In genomic region chr2:73035899-73036778, GRCh38 we compare ENCODE assay signal across 1 cellular context.
TF ChIP-seq lines count a peak whose summit lies in the region.

No MANE protein-coding gene starts in this region.

TF ChIP-seq in HepG2, 621 proteins besides CTCF, POLR2A, EP300 and RAD21 (continued from another document and continues in another):
- TF ChIP-seq PRDM15 (CRISPR knock-in tag; IDR thresholded peaks at IDR 0.05) (no peak), ZNF460 (CRISPR knock-in tag; IDR thresholded peaks at IDR 0.05; ENCODE audit: borderline replicate concordance) (no peak), ZKSCAN1 (IDR thresholded peaks at IDR 0.05; ENCODE audit: low read length) (no peak), NKX3-1 (CRISPR knock-in tag; IDR thresholded peaks at IDR 0.05) (no peak), HNRNPUL1 (IDR thresholded peaks at IDR 0.05; ENCODE audit: low read depth, low read length) (no peak), ARID4A (CRISPR knock-in tag; IDR thresholded peaks at IDR 0.05; ENCODE audit: borderline replicate concordance) (0 out of 2 replicates have a peak, but pooled peaks have one; percentile 28), NPAS2 (CRISPR knock-in tag; IDR thresholded peaks at IDR 0.05; ENCODE audit: borderline replicate concordance) (no peak), ZHX2 (IDR thresholded peaks at IDR 0.05; ENCODE audit: low read depth) (no peak), ZHX2 (CRISPR knock-in tag; IDR thresholded peaks at IDR 0.05; ENCODE audit: borderline replicate concordance) (no peak), ZNF317 (CRISPR knock-in tag; IDR thresholded peaks at IDR 0.05) (no peak), MTERF4 (CRISPR knock-in tag; IDR thresholded peaks at IDR 0.05) (peak; percentile 62; the same call in 1 of the 2 replicates), PRPF4 (IDR thresholded peaks at IDR 0.05; ENCODE audit: low read depth, low read length, poor library complexity, severe bottlenecking) (no peak), CREM (IDR thresholded peaks at IDR 0.05) (no peak), CREM (CRISPR knock-in tag; IDR thresholded peaks at IDR 0.05) (no peak), ZNF547 (CRISPR knock-in tag; IDR thresholded peaks at IDR 0.05) (no peak), NR2C2 (CRISPR knock-in tag; IDR thresholded peaks at IDR 0.05; ENCODE audit: borderline replicate concordance) (no peak), ZFP62 (CRISPR knock-in tag; IDR thresholded peaks at IDR 0.05) (no peak), BCLAF1 (IDR thresholded peaks at IDR 0.05) (no peak), PRMT3 (CRISPR knock-in tag; IDR thresholded peaks at IDR 0.05; ENCODE audit: borderline replicate concordance, low read depth) (no peak), ZNF318 (CRISPR knock-in tag; IDR thresholded peaks at IDR 0.05) (no peak), ZNF615 (CRISPR knock-in tag; IDR thresholded peaks at IDR 0.05; ENCODE audit: borderline replicate concordance) (no peak), HNF4A (CRISPR knock-in tag; IDR thresholded peaks at IDR 0.05) (no peak), NR0B2 (CRISPR knock-in tag; IDR thresholded peaks at IDR 0.05) (no peak)
